ENCODE assay signal across 1 cellular context in genomic region chr19:48724796-48725753, GRCh38.
TF ChIP-seq lines count a peak whose summit lies in the region.

No MANE protein-coding gene starts in this region.

TF ChIP-seq in H1, 55 proteins besides CTCF, POLR2A, EP300 and RAD21:
- TF ChIP-seq SIX5 (IDR thresholded peaks at IDR 0.05; ENCODE audit: low read depth, low read length) = peak; percentile 98
- TF ChIP-seq TCF12 (IDR thresholded peaks at IDR 0.05; ENCODE audit: low read depth, low read length) = no peak
